In the genomic region with DNA sequence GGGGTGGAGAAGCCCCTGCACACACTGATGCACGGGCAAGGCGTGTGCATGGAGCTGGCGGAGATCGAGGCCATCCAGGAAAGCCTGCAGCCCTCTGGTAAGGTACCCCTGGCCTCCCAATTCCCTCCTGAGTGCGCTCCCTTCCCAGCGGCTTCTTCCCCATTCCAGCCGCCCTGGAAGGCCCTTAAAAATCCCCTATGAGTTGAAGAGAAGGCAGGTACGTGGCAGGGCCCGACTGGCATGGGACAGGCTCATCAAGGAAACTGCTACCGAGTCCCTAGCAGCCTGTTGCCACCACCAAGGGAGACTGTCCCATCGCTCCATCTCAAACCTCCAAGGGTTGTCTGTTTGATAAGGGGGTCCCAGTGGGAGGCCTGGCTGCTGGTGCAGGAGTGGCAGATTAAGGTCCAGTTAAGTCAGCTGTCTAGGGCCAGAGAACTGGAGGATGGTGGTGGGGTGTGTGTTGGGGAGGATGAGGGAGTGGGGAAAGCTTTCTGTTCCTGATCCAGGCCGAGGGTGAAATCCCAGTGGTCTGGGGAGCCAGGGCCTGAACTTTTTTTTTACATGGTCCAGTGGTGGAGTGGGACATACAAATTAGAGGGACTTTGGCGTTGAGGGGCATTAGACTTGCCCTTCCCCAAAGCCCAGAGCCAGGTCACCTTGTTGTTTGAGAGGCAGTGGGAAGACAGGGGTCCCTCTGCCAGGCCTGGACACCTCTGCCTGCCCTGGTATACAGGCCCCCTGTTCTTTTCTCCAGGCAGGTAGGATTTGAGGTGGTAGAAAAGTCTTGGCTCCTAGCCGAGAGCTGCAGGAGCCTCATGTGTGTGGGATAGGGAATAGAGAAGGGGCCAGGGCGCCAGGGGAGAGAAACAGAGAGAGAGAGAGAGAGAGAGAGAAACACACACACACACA, we compare ENCODE assay signal across 8 cellular contexts. TPM values are rescaled to one million over a fixed set of nuclear protein-coding genes. Genes with fewer than 3 reads are reported as not detected.
DNase-seq lines count a peak whose midpoint lies in the region; ATAC-seq lines count a peak whose summit lies in the region.

No MANE protein-coding gene starts in this region.

- H3K27ac ChIP-seq in iPS-18a (ENCODE audit: low read length) = no peak overlapping the region

- peak in 1 of 2 donors; percentile 2 for ATAC-seq in stimulated activated naive B cell treated with anti-CD40 and anti-IgM and Interleukin-4, amounts not matched to agents 10 μg/mL and 1 μg/mL and 100 μg/mL, for 72 hours (replicated peaks)
- ATAC-seq in HG03432 (IDR thresholded peaks at IDR 0.05; ENCODE audit: unreplicated experiment) = no peak

- peaks cover 57% of the 10 kb centered on the region for H3K4me1 Mint-ChIP-seq in activated CD4-positive, alpha-beta T cell treated with anti-CD3 and anti-CD28 coated beads, Interleukin-2, amount 10 ng/mL, durations not matched to agents 24 days and 14 days
- H3K4me1 Mint-ChIP-seq in activated naive CD4-positive, alpha-beta T cell treated with anti-CD3 and anti-CD28 coated beads, Interleukin-2, amount 10 ng/mL, durations not matched to agents 7 days and 5 days = peaks cover 60% of the 10 kb centered on the region
- peaks cover 34 to 59% of the 10 kb centered on the region in 2 donors for H3K4me1 Mint-ChIP-seq in stimulated activated naive B cell treated with anti-CD40 and anti-IgM and Interleukin-4, amounts not matched to agents 10 μg/mL and 1 μg/mL and 100 μg/mL, for 72 hours

- peak overlapping the region; percentile 89 for H3K27ac Mint-ChIP-seq in activated CD4-positive, alpha-beta T cell treated with anti-CD3 and anti-CD28 coated beads, Interleukin-2, amount 10 ng/mL, durations not matched to agents 24 days and 14 days
- peak overlapping the region; percentile 92 for H3K27ac Mint-ChIP-seq in activated naive CD4-positive, alpha-beta T cell treated with anti-CD3 and anti-CD28 coated beads, Interleukin-2, amount 10 ng/mL, durations not matched to agents 7 days and 5 days
- H3K27ac Mint-ChIP-seq in stimulated activated naive B cell treated with anti-CD40 and anti-IgM and Interleukin-4, amounts not matched to agents 10 μg/mL and 1 μg/mL and 100 μg/mL, for 72 hours = peak overlapping the region; percentile 85

- H3K4me1 ChIP-seq in iPS-18a (ENCODE audit: control insufficient read depth, low read depth, low read length) = peaks cover 22% of the 10 kb centered on the region

- peak overlapping the region; percentile 81 for H3K4me3 Mint-ChIP-seq in activated CD4-positive, alpha-beta T cell treated with anti-CD3 and anti-CD28 coated beads, Interleukin-2, amount 10 ng/mL, durations not matched to agents 24 days and 14 days
- peak overlapping the region; percentile 82 for H3K4me3 Mint-ChIP-seq in activated naive CD4-positive, alpha-beta T cell treated with anti-CD3 and anti-CD28 coated beads, Interleukin-2, amount 10 ng/mL, durations not matched to agents 7 days and 5 days
- H3K4me3 Mint-ChIP-seq in stimulated activated naive B cell treated with anti-CD40 and anti-IgM and Interleukin-4, amounts not matched to agents 10 μg/mL and 1 μg/mL and 100 μg/mL, for 72 hours = peak overlapping the region; percentile 55 to 56

- H3K36me3 Mint-ChIP-seq in activated CD4-positive, alpha-beta T cell treated with anti-CD3 and anti-CD28 coated beads, Interleukin-2, amount 10 ng/mL, durations not matched to agents 24 days and 14 days (ENCODE audit: low read depth) = peaks cover 20% of the 10 kb centered on the region
- peaks cover 21% of the 10 kb centered on the region for H3K36me3 Mint-ChIP-seq in activated naive CD4-positive, alpha-beta T cell treated with anti-CD3 and anti-CD28 coated beads, Interleukin-2, amount 10 ng/mL, durations not matched to agents 7 days and 5 days
- H3K36me3 Mint-ChIP-seq in stimulated activated naive B cell treated with anti-CD40 and anti-IgM and Interleukin-4, amounts not matched to agents 10 μg/mL and 1 μg/mL and 100 μg/mL, for 72 hours = no peaks in the 10 kb centered on the region

- peaks cover 2% of the 10 kb centered on the region for H3K27me3 Mint-ChIP-seq in activated CD4-positive, alpha-beta T cell treated with anti-CD3 and anti-CD28 coated beads, Interleukin-2, amount 10 ng/mL, durations not matched to agents 24 days and 14 days
- peaks cover 38% of the 10 kb centered on the region for H3K27me3 Mint-ChIP-seq in activated naive CD4-positive, alpha-beta T cell treated with anti-CD3 and anti-CD28 coated beads, Interleukin-2, amount 10 ng/mL, durations not matched to agents 7 days and 5 days
- no peaks in the 10 kb centered on the region for H3K27me3 Mint-ChIP-seq in stimulated activated naive B cell treated with anti-CD40 and anti-IgM and Interleukin-4, amounts not matched to agents 10 μg/mL and 1 μg/mL and 100 μg/mL, for 72 hours

- H3K9me3 ChIP-seq in iPS-18a (ENCODE audit: control insufficient read depth, low read depth, low read length) = no peaks in the 10 kb centered on the region

- no peaks in the 10 kb centered on the region for H3K9me3 Mint-ChIP-seq in activated CD4-positive, alpha-beta T cell treated with anti-CD3 and anti-CD28 coated beads, Interleukin-2, amount 10 ng/mL, durations not matched to agents 24 days and 14 days
- no peaks in the 10 kb centered on the region for H3K9me3 Mint-ChIP-seq in activated naive CD4-positive, alpha-beta T cell treated with anti-CD3 and anti-CD28 coated beads, Interleukin-2, amount 10 ng/mL, durations not matched to agents 7 days and 5 days
- no peaks in the 10 kb centered on the region for H3K9me3 Mint-ChIP-seq in stimulated activated naive B cell treated with anti-CD40 and anti-IgM and Interleukin-4, amounts not matched to agents 10 μg/mL and 1 μg/mL and 100 μg/mL, for 72 hours

- peak; percentile 79 for DNase-seq in activated CD4-positive, alpha-beta T cell treated with anti-CD3 and anti-CD28 coated beads, Interleukin-2, amount 10 ng/mL, durations not matched to agents 24 days and 14 days
- DNase-seq in activated CD4-positive, alpha-beta T cell treated with anti-CD3 and anti-CD28 coated beads for 1 hour = no peak
- peak; percentile 35 for DNase-seq in activated naive CD4-positive, alpha-beta T cell treated with anti-CD3 and anti-CD28 coated beads, Interleukin-2, amount 10 ng/mL, durations not matched to agents 7 days and 5 days
- DNase-seq in stimulated activated naive B cell treated with anti-CD40 and anti-IgM and Interleukin-4, amounts not matched to agents 10 μg/mL and 1 μg/mL and 100 μg/mL, for 72 hours = no peak
- no peak for DNase-seq in T1000 (lab: John Stamatoyannopoulos, UW)
- no peak for DNase-seq in NK-92 treated with Interleukin-12 subunit alpha and Interleukin-12 subunit beta, amount 100 ng/mL, for 24 hours (lab: John Stamatoyannopoulos, UW)

- intact Hi-C loops in activated CD4-positive, alpha-beta T cell treated with anti-CD3 and anti-CD28 coated beads, Interleukin-2, amount 10 ng/mL, durations not matched to agents 24 days and 14 days (cut with micrococcal nuclease) = loop anchor here (2.0 kb wide), 4 partner anchors 27 to 81 kb away; a partner anchor contains a TSS

- H3K4me3 ChIP-seq in iPS-18a (ENCODE audit: low read length) = peak overlapping the region; percentile 59

- CTCF ChIA-PET in activated naive CD4-positive, alpha-beta T cell treated with anti-CD3 and anti-CD28 coated beads, Interleukin-2, amount 10 ng/mL, durations not matched to agents 7 days and 5 days (lab: Charles Lee) = interaction anchor here (0.6 to 9.1 kb wide), 21 partner anchors 10 to 144 kb away, joined by 3 to 73 read pairs (median 4); a partner anchor contains a TSS

- no peaks in the 10 kb centered on the region for H3K36me3 ChIP-seq in iPS-18a (ENCODE audit: control insufficient read depth, low read depth, low read length)

- H3K27me3 ChIP-seq in iPS-18a (ENCODE audit: control insufficient read depth, insufficient read depth, low read length) = peaks cover 11% of the 10 kb centered on the region

- H3K9ac ChIP-seq in iPS-18a (ENCODE audit: low read length) = no peak overlapping the region

RNA-seq across cellular contexts. Expression of a gene that starts 1.0 kb away (rescaled TPM):
- total RNA-seq in activated CD4-positive, alpha-beta T cell treated with anti-CD3 and anti-CD28 coated beads, Interleukin-2, amount 10 ng/mL, durations not matched to agents 24 days and 14 days = 113 and 117 TPM in 2 replicates

RNA-seq across cellular contexts. Expression of a gene that starts 26.5 kb away (rescaled TPM):
- 189 and 194 TPM in 2 replicates for total RNA-seq in activated CD4-positive, alpha-beta T cell treated with anti-CD3 and anti-CD28 coated beads, Interleukin-2, amount 10 ng/mL, durations not matched to agents 24 days and 14 days

RNA-seq across cellular contexts. Expression of a gene that starts 57.2 kb away (rescaled TPM):
- 13.1 and 16.8 TPM in 2 replicates for total RNA-seq in activated CD4-positive, alpha-beta T cell treated with anti-CD3 and anti-CD28 coated beads, Interleukin-2, amount 10 ng/mL, durations not matched to agents 24 days and 14 days

Comparison
In these comparisons a context has a peak if more than half of its experiments do, and no peak if none do; other contexts are left out.
1. DNase-seq: peak in activated CD4-positive, alpha-beta T cell treated with anti-CD3 and anti-CD28 coated beads, Interleukin-2, amount 10 ng/mL, durations not matched to agents 24 days and 14 days (single experiment) and activated naive CD4-positive, alpha-beta T cell treated with anti-CD3 and anti-CD28 coated beads, Interleukin-2, amount 10 ng/mL, durations not matched to agents 7 days and 5 days (single experiment); none in activated CD4-positive, alpha-beta T cell treated with anti-CD3 and anti-CD28 coated beads for 1 hour (single experiment), stimulated activated naive B cell treated with anti-CD40 and anti-IgM and Interleukin-4, amounts not matched to agents 10 μg/mL and 1 μg/mL and 100 μg/mL, for 72 hours (single experiment), T1000 (single experiment) and NK-92 treated with Interleukin-12 subunit alpha and Interleukin-12 subunit beta, amount 100 ng/mL, for 24 hours (single experiment).
2. Peak in every context shown above with its lines, with median percentiles within 50 percentile points of each other: H3K27ac Mint-ChIP-seq and H3K4me3 Mint-ChIP-seq.